ENCODE assay signal across 27 cellular contexts in genomic region chr15:38857814-38858213, GRCh38.
DNase-seq lines count a peak whose midpoint lies in the region; ATAC-seq, FAIRE-seq and TF ChIP-seq lines count a peak whose summit lies in the region.
"Had no signal": no experiment of that assay in that cellular context is flagged by ENCODE, and none has a peak within 500 bp of the region (broad histone marks: within the 10 kb centered on the region; RNA-seq: fewer than 3 reads in every experiment).

No MANE protein-coding gene starts in this region.

- H3K9me3 Mint-ChIP-seq in neural progenitor cell = no peaks in the 10 kb centered on the region
- H3K9me3 Mint-ChIP-seq: CD14-positive monocyte; CD4-positive, alpha-beta memory T cell; CD4-positive, CD25-positive, alpha-beta regulatory T cell; CD8-positive, alpha-beta memory T cell had no signal

- H3K4me1 Mint-ChIP-seq in neural progenitor cell = peaks cover 4% of the 10 kb centered on the region
- H3K4me1 Mint-ChIP-seq: B cell; CD4-positive, alpha-beta memory T cell; CD8-positive, alpha-beta memory T cell had no signal

- H2BK5ac ChIP-seq in IMR-90 (ENCODE audit: low read depth, low read length, poor library complexity, severe bottlenecking) = no peak overlapping the region

- H3K23ac ChIP-seq in IMR-90 (ENCODE audit: low read depth, low read length) = no peak overlapping the region

- TF ChIP-seq POLR2A in IMR-90 (IDR thresholded peaks at IDR 0.05; ENCODE audit: low read depth, low read length) (no peak), K562 (conservative IDR thresholded peaks at IDR 0.05) (no peak), transverse colon (IDR thresholded peaks at IDR 0.05) (no peak)

- CTCF ChIA-PET in IMR-90 (lab: Yijun Ruan, JAX) = interaction anchor here (0.9 to 1.0 kb wide), 2 partner anchors 49 to 133 kb away, joined by 3 to 4 read pairs; no protein-coding TSS in a partner anchor
- CTCF ChIA-PET in K562 (lab: Yijun Ruan, JAX; ENCODE audit: low intra/inter-chr PET ratio) = no interaction called here

- H3K36me3 ChIP-seq in IMR-90 (ENCODE audit: control insufficient read depth, insufficient read depth, low read length) = no peaks in the 10 kb centered on the region
- no peaks in the 10 kb centered on the region for H3K36me3 ChIP-seq in K562 (ENCODE audit: control insufficient read depth, insufficient read depth, low read length)
- H3K36me3 ChIP-seq in transverse colon = no peaks in the 10 kb centered on the region
- no peaks in the 10 kb centered on the region for H3K36me3 ChIP-seq in neural progenitor cell
- H3K36me3 ChIP-seq: BLaER1 treated with 17β-estradiol and CSF1 and Interleukin-3, amounts not matched to agents 10 nM and 100 nM had no signal

- no peak overlapping the region for H3K14ac ChIP-seq in IMR-90 (replicated peaks; ENCODE audit: low read depth, low read length)

- H3K4me2 ChIP-seq in IMR-90 (ENCODE audit: low read depth, low read length) (no peak overlapping the region), K562 (ENCODE audit: insufficient read depth, low read length) (no peak overlapping the region), neural progenitor cell (no peak overlapping the region)

- TF ChIP-seq RAD21 in IMR-90 (IDR thresholded peaks at IDR 0.05; ENCODE audit: low read length) = no peak
- no peak for TF ChIP-seq RAD21 in Ishikawa (IDR thresholded peaks at IDR 0.05; ENCODE audit: low read depth)
- no peak for TF ChIP-seq RAD21 in K562 (CRISPR knock-in tag; conservative IDR thresholded peaks at IDR 0.05 in 1 of 2, IDR thresholded peaks at IDR 0.05 in 1 of 2)

- in situ Hi-C loops in IMR-90 (cut with MboI; ENCODE audit: low sequenced_read_pairs) (no loop called here), K562 (cut with MboI) (no loop called here), transverse colon (cut with MboI; ENCODE audit: low pct_ligation_motif_present in 1 of 4, low pct_unique_long_range_greater_than_20kb in 1 of 4, low sequenced_read_pairs in 3 of 4) (no loop called here)

- no peak for FAIRE-seq in K562 (lab: Jason Lieb, UNC)
- FAIRE-seq: A204.1, GM12878, GM12892, GM18507 had no signal

- no CpG with 5 or more reads among the region's 1 CpG for WGBS in IMR-90 (ENCODE audit: extremely low coverage in 2 of 2, insufficient read length in 1 of 2), 2 experiments
- WGBS in K562 (ENCODE audit: insufficient coverage, low coverage, missing lambda C conversion rate) = no CpG with 5 or more reads among the region's 1 CpG
- 63 to 83% methylated on average over 1 of the region's 1 CpG for whole genome bisulfite sequencing in transverse colon (ENCODE audit: low coverage in 1 of 2), 2 donors

- H3K4ac ChIP-seq in IMR-90 (ENCODE audit: low read depth, low read length) = no peak overlapping the region

- H3K27me3 Mint-ChIP-seq in neural progenitor cell (ENCODE audit: insufficient read depth, low read depth) = peaks cover 2% of the 10 kb centered on the region
- H3K27me3 Mint-ChIP-seq: CD4-positive, CD25-positive, alpha-beta regulatory T cell had no signal

- H4K5ac ChIP-seq in IMR-90 (ENCODE audit: low read depth, low read length) = no peak overlapping the region

- ATAC-seq in IMR-90 (ENCODE audit: low read depth) (no peak), K562 (peak; percentile 67; the same call in 2 of the 3 replicates)
- ATAC-seq: GM12878 had no signal

- H3K27ac Mint-ChIP-seq in neural progenitor cell = no peak overlapping the region
- H3K27ac Mint-ChIP-seq: B cell; CD14-positive monocyte; CD4-positive, alpha-beta memory T cell; CD4-positive, CD25-positive, alpha-beta regulatory T cell; CD8-positive, alpha-beta memory T cell had no signal

- DNase-seq in IMR-90 (no peak), NAMALWA (ENCODE audit: low spot score) (peak; percentile 9), K562 (ENCODE audit: extremely low read depth in 1 of 4, low spot score in 3 of 4) (peak in 2 of 4 experiments; percentile 11 to 23), C1 segment of cervical spinal cord (lab: John Stamatoyannopoulos, UW) (no peak), transverse colon (no peak), neural progenitor cell (ENCODE audit: low spot score) (no peak)
- DNase-seq: 8988T; ACHN; AML-193; CD4-positive, alpha-beta memory T cell; CD4-positive, CD25-positive, alpha-beta regulatory T cell; CD8-positive, alpha-beta memory T cell; COR-L47; DMS 273 treated with DMSO at 0.1 percent for 48 hours; DMS153; DMS79; DND-41; EL; GDM1 had no signal

- intact Hi-C loops in IMR-90 (cut with micrococcal nuclease) (no loop called here), K562 (cut with micrococcal nuclease) (no loop called here), transverse colon (cut with DNase I; ENCODE audit: low total_unique reads) (no loop called here)

- dilution Hi-C loops in IMR-90 (cut with HindIII; ENCODE audit: low sequenced_read_pairs, unreplicated experiment) = no loop called here

- H3K36me3 Mint-ChIP-seq in neural progenitor cell = no peaks in the 10 kb centered on the region
- H3K36me3 Mint-ChIP-seq: CD14-positive monocyte; CD4-positive, alpha-beta memory T cell; CD4-positive, CD25-positive, alpha-beta regulatory T cell; CD8-positive, alpha-beta memory T cell had no signal

- no peaks in the 10 kb centered on the region for H3F3A ChIP-seq in neural progenitor cell (ENCODE audit: low read depth)

- H3K9me3 ChIP-seq in IMR-90 (ENCODE audit: control insufficient read depth, insufficient read depth, low read length) (no peaks in the 10 kb centered on the region), K562 (replicated peaks; ENCODE audit: control insufficient read depth, insufficient read depth, low read depth, low read length) (no peaks in the 10 kb centered on the region), transverse colon (no peaks in the 10 kb centered on the region), neural progenitor cell (ENCODE audit: low read depth) (no peaks in the 10 kb centered on the region)

- TF ChIP-seq EP300 in Ishikawa (IDR thresholded peaks at IDR 0.05; ENCODE audit: borderline replicate concordance) (no peak), K562 (IDR thresholded peaks at IDR 0.05; ENCODE audit: low read length) (no peak), transverse colon (IDR thresholded peaks at IDR 0.05; ENCODE audit: low read depth) (no peak)

- H3K27me3 ChIP-seq in IMR-90 (ENCODE audit: control insufficient read depth, insufficient read depth, low read length) (no peaks in the 10 kb centered on the region), K562 (ENCODE audit: control insufficient read depth in 2 of 2, insufficient read depth in 2 of 2, low read length in 2 of 2) (no peaks in the 10 kb centered on the region), transverse colon (no peaks in the 10 kb centered on the region), neural progenitor cell (no peaks in the 10 kb centered on the region)
- H3K27me3 ChIP-seq: BLaER1 treated with 17β-estradiol and CSF1 and Interleukin-3, amounts not matched to agents 10 nM and 100 nM had no signal

- H3K18ac ChIP-seq in IMR-90 (ENCODE audit: low read depth, low read length) = no peak overlapping the region

- peak overlapping the region; percentile 54; the same call in 1 of the 2 replicates for H2BK20ac ChIP-seq in IMR-90 (ENCODE audit: low read depth, low read length)

- H3K9me1 ChIP-seq in IMR-90 (ENCODE audit: insufficient read depth, low read length) (no peaks in the 10 kb centered on the region), K562 (ENCODE audit: control insufficient read depth, insufficient read depth, low read length) (no peaks in the 10 kb centered on the region)

- no peak overlapping the region for H3K56ac ChIP-seq in IMR-90 (ENCODE audit: extremely low read depth, insufficient read depth, low read length)

- H3K79me1 ChIP-seq in IMR-90 (ENCODE audit: low read depth in 1 of 2, low read length in 2 of 2) = no peaks in the 10 kb centered on the region

- H3K4me1 ChIP-seq in IMR-90 (ENCODE audit: control insufficient read depth, insufficient read depth, low read length) (peaks cover 4% of the 10 kb centered on the region; the same call in 1 of the 2 replicates), K562 (replicated peaks in 1 of 2; ENCODE audit: control insufficient read depth in 2 of 2, insufficient read depth in 2 of 2, low read length in 2 of 2) (no peaks in the 10 kb centered on the region), transverse colon (peaks cover 0 to 16% (median 2%) of the 10 kb centered on the region in 4 donors), neural progenitor cell (no peaks in the 10 kb centered on the region)

- no peaks in the 10 kb centered on the region for H3K79me2 ChIP-seq in K562 (ENCODE audit: control insufficient read depth, insufficient read depth, low read length)
- H3K79me2 ChIP-seq in neural progenitor cell (ENCODE audit: low read depth) = no peaks in the 10 kb centered on the region

- no peak overlapping the region for H4K8ac ChIP-seq in IMR-90 (ENCODE audit: low read depth in 2 of 2, low read length in 2 of 2)

- H2AFZ ChIP-seq in IMR-90 (replicated peaks; ENCODE audit: low read length, poor library complexity) (no peak overlapping the region), K562 (ENCODE audit: low read depth, low read length) (no peak overlapping the region), neural progenitor cell (replicated peaks) (no peak overlapping the region)

- H2AK9ac ChIP-seq in IMR-90 (replicated peaks; ENCODE audit: low read depth, low read length, poor library complexity) = no peak overlapping the region

- H2BK120ac ChIP-seq in IMR-90 (ENCODE audit: low read depth, low read length) = no peak overlapping the region

- no peak overlapping the region for H3K4me3 Mint-ChIP-seq in neural progenitor cell
- H3K4me3 Mint-ChIP-seq: B cell; CD14-positive monocyte; CD4-positive, alpha-beta memory T cell; CD4-positive, CD25-positive, alpha-beta regulatory T cell; CD8-positive, alpha-beta memory T cell had no signal

- no peak overlapping the region for H2BK15ac ChIP-seq in IMR-90 (ENCODE audit: low read depth, low read length)

- H3K9ac ChIP-seq in IMR-90 (ENCODE audit: low read depth, low read length) (no peak overlapping the region), K562 (ENCODE audit: insufficient read depth in 1 of 2, low read depth in 2 of 2, low read length in 2 of 2) (no peak overlapping the region), neural progenitor cell (no peak overlapping the region)
- H3K9ac ChIP-seq: BLaER1 treated with 17β-estradiol and CSF1 and Interleukin-3, amounts not matched to agents 10 nM and 100 nM had no signal

- POLR2A ChIA-PET in IMR-90 (lab: Charles Lee; ENCODE audit: unreplicated experiment) (no interaction called here), K562 (lab: Yijun Ruan, JAX) (interaction anchor here (1.2 kb wide), 1 partner anchor 15 kb away, joined by 4 read pairs; no protein-coding TSS in a partner anchor)

- H4K20me1 ChIP-seq in IMR-90 (ENCODE audit: insufficient read depth, low read length) (no peaks in the 10 kb centered on the region), K562 (replicated peaks; ENCODE audit: control insufficient read depth, insufficient read depth, low read length) (no peaks in the 10 kb centered on the region), neural progenitor cell (ENCODE audit: low read depth) (no peaks in the 10 kb centered on the region)
- H4K20me1 ChIP-seq: BLaER1 treated with 17β-estradiol and CSF1 and Interleukin-3, amounts not matched to agents 10 nM and 100 nM had no signal

- no peak for TF ChIP-seq CTCF in IMR-90 (conservative IDR thresholded peaks at IDR 0.05; ENCODE audit: low read depth, low read length)
- TF ChIP-seq CTCF in K562 (IDR thresholded peaks at IDR 0.05 in 2 of 3, conservative IDR thresholded peaks at IDR 0.05 in 1 of 3; ENCODE audit: insufficient read depth in 2 of 3, low read depth in 1 of 3, low read length in 3 of 3) = no peak
- no peak for TF ChIP-seq CTCF in transverse colon (IDR thresholded peaks at IDR 0.05)
- no peak for TF ChIP-seq CTCF in neural progenitor cell (IDR thresholded peaks at IDR 0.05)

- no peak overlapping the region for H2AK5ac ChIP-seq in IMR-90 (ENCODE audit: low read depth, low read length)

- BruUV-seq in IMR-90 (replicated peaks; lab: Mats Ljungman, UMichigan) (no TSS peak), K562 (replicated peaks; lab: Mats Ljungman, UMichigan) (no TSS peak)

- peak overlapping the region; percentile 1; the same call in 1 of the 2 replicates for H4K91ac ChIP-seq in IMR-90 (ENCODE audit: insufficient read depth, low read depth, low read length)

- no peak overlapping the region for H3K27ac ChIP-seq in IMR-90 (ENCODE audit: insufficient read depth, low read length)
- no peak overlapping the region for H3K27ac ChIP-seq in K562 (ENCODE audit: extremely low read depth, low read depth, low read length)
- H3K27ac ChIP-seq in transverse colon = no peak overlapping the region
- no peak overlapping the region for H3K27ac ChIP-seq in neural progenitor cell
- H3K27ac ChIP-seq: BLaER1 treated with 17β-estradiol and CSF1 and Interleukin-3, amounts not matched to agents 10 nM and 100 nM had no signal

- H3K4me3 ChIP-seq in IMR-90 (ENCODE audit: insufficient read depth, low read depth, low read length) = no peak overlapping the region
- no peak overlapping the region for H3K4me3 ChIP-seq in K562
- no peak overlapping the region for H3K4me3 ChIP-seq in transverse colon
- no peak overlapping the region for H3K4me3 ChIP-seq in neural progenitor cell
- H3K4me3 ChIP-seq: BLaER1 treated with 17β-estradiol and CSF1 and Interleukin-3, amounts not matched to agents 10 nM and 100 nM; GM12878 had no signal
